Comparison of ENCODE assay signal across 21 cellular contexts in genomic region chr1:241396747-241397691, GRCh38. TPM values are rescaled to one million over a fixed set of nuclear protein-coding genes. Genes with fewer than 3 reads are reported as not detected.
DNase-seq lines count a peak whose midpoint lies in the region; ATAC-seq, FAIRE-seq and TF ChIP-seq lines count a peak whose summit lies in the region.
"Had no signal": no experiment of that assay in that cellular context is flagged by ENCODE, and none has a peak within 500 bp of the region (broad histone marks: within the 10 kb centered on the region; RNA-seq: fewer than 3 reads in every experiment).

No MANE protein-coding gene starts in this region.

- no peak overlapping the region for H3K4me3 ChIP-seq in astrocyte of the spinal cord (ENCODE audit: low read depth, low read length)

- peaks cover 9% of the 10 kb centered on the region for H3K27me3 Mint-ChIP-seq in stimulated activated memory B cell treated with anti-CD40 and anti-IgM and Interleukin-4, amounts not matched to agents 10 μg/mL and 1 μg/mL and 100 μg/mL, for 72 hours
- H3K27me3 Mint-ChIP-seq: activated CD4-positive, alpha-beta T cell treated with anti-CD3 and anti-CD28 coated beads, Interleukin-2, amount 10 ng/mL, durations not matched to agents 7 days and 5 days; activated CD8-positive, alpha-beta memory T cell treated with anti-CD3 and anti-CD28 coated beads, Interleukin-2, amount 10 ng/mL, durations not matched to agents 7 days and 5 days had no signal

- H3K27ac Mint-ChIP-seq in stimulated activated memory B cell treated with anti-CD40 and anti-IgM and Interleukin-4, amounts not matched to agents 10 μg/mL and 1 μg/mL and 100 μg/mL, for 72 hours, result no peak overlapping the region
- H3K27ac Mint-ChIP-seq: activated CD4-positive, alpha-beta T cell treated with anti-CD3 and anti-CD28 coated beads, Interleukin-2, amount 10 ng/mL, durations not matched to agents 7 days and 5 days; activated CD8-positive, alpha-beta memory T cell treated with anti-CD3 and anti-CD28 coated beads, Interleukin-2, amount 10 ng/mL, durations not matched to agents 7 days and 5 days; activated naive CD4-positive, alpha-beta T cell treated with anti-CD3 and anti-CD28 coated beads, Interleukin-2, amount 50 U/mL, for 72 hours; activated T-helper 1 cell treated with anti-CD3 and anti-CD28 coated beads, Interleukin-12 subunit alpha, Interleukin-12 subunit beta, Interleukin-2, Interleukin-4 antibody, amounts not matched to agents 30 ng/mL and 10 ng/mL and 1 ng/mL, durations not matched to agents 14 hours and 24 hours and 36 hours; natural killer cell treated with Interleukin-12 subunit alpha and Interleukin-12 subunit beta and Interleukin-15 and Interleukin-18, amount 100 ng/mL, for 72 hours had no signal

- no peaks in the 10 kb centered on the region for H3K9me3 Mint-ChIP-seq in stimulated activated memory B cell treated with anti-CD40 and anti-IgM and Interleukin-4, amounts not matched to agents 10 μg/mL and 1 μg/mL and 100 μg/mL, for 72 hours
- H3K9me3 Mint-ChIP-seq: activated CD4-positive, alpha-beta T cell treated with anti-CD3 and anti-CD28 coated beads, Interleukin-2, amount 10 ng/mL, durations not matched to agents 7 days and 5 days; activated T-helper 1 cell treated with anti-CD3 and anti-CD28 coated beads, Interleukin-12 subunit alpha, Interleukin-12 subunit beta, Interleukin-2, Interleukin-4 antibody, amounts not matched to agents 30 ng/mL and 10 ng/mL and 1 ng/mL, durations not matched to agents 14 hours and 24 hours and 36 hours had no signal

- TF ChIP-seq CTCF in astrocyte of the spinal cord (IDR thresholded peaks at IDR 0.05; ENCODE audit: low read depth, low read length), result no peak

- H3K36me3 Mint-ChIP-seq in stimulated activated memory B cell treated with anti-CD40 and anti-IgM and Interleukin-4, amounts not matched to agents 10 μg/mL and 1 μg/mL and 100 μg/mL, for 72 hours, result no peaks in the 10 kb centered on the region
- H3K36me3 Mint-ChIP-seq: activated CD8-positive, alpha-beta memory T cell treated with anti-CD3 and anti-CD28 coated beads, Interleukin-2, amount 10 ng/mL, durations not matched to agents 7 days and 5 days; activated naive CD4-positive, alpha-beta T cell treated with anti-CD3 and anti-CD28 coated beads, Interleukin-2, amount 50 U/mL, for 72 hours; CD8-positive, alpha-beta memory T cell; natural killer cell treated with Interleukin-12 subunit alpha and Interleukin-12 subunit beta and Interleukin-15 and Interleukin-18, amount 100 ng/mL, for 72 hours had no signal

- DNase-seq in HT1080 (ENCODE audit: low read depth), result peak; percentile 31
- DNase-seq in astrocyte of the spinal cord (ENCODE audit: low read depth, low spot score), result peak; percentile 45
- no peak for DNase-seq in SHP77 treated with DMSO at 0.1 percent for 48 hours (lab: John Stamatoyannopoulos, UW)
- DNase-seq in HUDEP-2 (lab: John Stamatoyannopoulos, UW; ENCODE audit: unreplicated experiment in 76 of 76), result no peak
- DNase-seq: activated CD4-positive, alpha-beta T cell treated with anti-CD3 and anti-CD28 coated beads, Interleukin-2, amount 10 ng/mL, durations not matched to agents 7 days and 5 days; activated CD8-positive, alpha-beta memory T cell treated with anti-CD3 and anti-CD28 coated beads, Interleukin-2, amount 10 ng/mL, durations not matched to agents 7 days and 5 days; CD8-positive, alpha-beta memory T cell; glutamatergic neuron; NCI-H1105 treated with DMSO at 0.1 percent for 48 hours; NCI-H2107; NCI-H446 treated with DMSO at 0.1 percent for 48 hours; RPMI8226 had no signal

- FAIRE-seq in islet of Langerhans (lab: Jason Lieb, UNC), result peak; percentile 66

- H3K4me3 Mint-ChIP-seq in stimulated activated memory B cell treated with anti-CD40 and anti-IgM and Interleukin-4, amounts not matched to agents 10 μg/mL and 1 μg/mL and 100 μg/mL, for 72 hours, result no peak overlapping the region
- H3K4me3 Mint-ChIP-seq: activated CD4-positive, alpha-beta T cell treated with anti-CD3 and anti-CD28 coated beads, Interleukin-2, amount 10 ng/mL, durations not matched to agents 7 days and 5 days; activated CD8-positive, alpha-beta memory T cell treated with anti-CD3 and anti-CD28 coated beads, Interleukin-2, amount 10 ng/mL, durations not matched to agents 7 days and 5 days; activated T-helper 1 cell treated with anti-CD3 and anti-CD28 coated beads, Interleukin-12 subunit alpha, Interleukin-12 subunit beta, Interleukin-2, Interleukin-4 antibody, amounts not matched to agents 30 ng/mL and 10 ng/mL and 1 ng/mL, durations not matched to agents 14 hours and 24 hours and 36 hours; CD8-positive, alpha-beta memory T cell; natural killer cell treated with Interleukin-12 subunit alpha and Interleukin-12 subunit beta and Interleukin-15 and Interleukin-18, amount 100 ng/mL, for 72 hours had no signal

- ATAC-seq in GM21515 (IDR thresholded peaks at IDR 0.05; ENCODE audit: unreplicated experiment), result no peak
- ATAC-seq in stimulated activated memory B cell treated with anti-CD40 and anti-IgM and Interleukin-4, amounts not matched to agents 10 μg/mL and 1 μg/mL and 100 μg/mL, for 72 hours, result no peak
- ATAC-seq: activated CD8-positive, alpha-beta memory T cell treated with anti-CD3 and anti-CD28 coated beads, Interleukin-2, amount 10 ng/mL, durations not matched to agents 7 days and 5 days; activated naive CD4-positive, alpha-beta T cell treated with anti-CD3 and anti-CD28 coated beads, Interleukin-2, amount 50 U/mL, for 72 hours; left lobe of liver; natural killer cell treated with Interleukin-12 subunit alpha and Interleukin-12 subunit beta and Interleukin-15 and Interleukin-18, amount 100 ng/mL, for 72 hours; SK-N-SH treated with all-trans-retinoic acid at 6 μM for 48 hours had no signal

- peaks cover 6% of the 10 kb centered on the region for H3K4me1 Mint-ChIP-seq in stimulated activated memory B cell treated with anti-CD40 and anti-IgM and Interleukin-4, amounts not matched to agents 10 μg/mL and 1 μg/mL and 100 μg/mL, for 72 hours
- H3K4me1 Mint-ChIP-seq: activated CD4-positive, alpha-beta T cell treated with anti-CD3 and anti-CD28 coated beads, Interleukin-2, amount 10 ng/mL, durations not matched to agents 7 days and 5 days; activated CD8-positive, alpha-beta memory T cell treated with anti-CD3 and anti-CD28 coated beads, Interleukin-2, amount 10 ng/mL, durations not matched to agents 7 days and 5 days; CD8-positive, alpha-beta memory T cell had no signal

- in situ Hi-C loops in astrocyte of the spinal cord (cut with HindIII; ENCODE audit: low sequenced_read_pairs), result no loop called here

RNA-seq across cellular contexts. Expression of gene RGS7, which starts 40.0 kb away (rescaled TPM):
- total RNA-seq in HT1080 (2014; rRNA removed; shearing (Covaris generic)), result 1.8 and 2.1 TPM in 2 replicates
- 0.95 and 1.1 TPM in 2 replicates for polyA plus RNA-seq in HT1080 (2015; cell fraction: cytosol; rRNA removed)
- 0.45 and 0.93 TPM in 2 replicates for polyA plus RNA-seq in HT1080 (2015; cell fraction: nucleus; rRNA removed)
- total RNA-seq: activated CD4-positive, alpha-beta T cell treated with anti-CD3 and anti-CD28 coated beads, Interleukin-2, amount 10 ng/mL, durations not matched to agents 7 days and 5 days; activated CD8-positive, alpha-beta memory T cell treated with anti-CD3 and anti-CD28 coated beads, Interleukin-2, amount 10 ng/mL, durations not matched to agents 7 days and 5 days; activated naive CD4-positive, alpha-beta T cell treated with anti-CD3 and anti-CD28 coated beads, Interleukin-2, amount 50 U/mL, for 72 hours; activated T-helper 1 cell treated with anti-CD3 and anti-CD28 coated beads, Interleukin-12 subunit alpha, Interleukin-12 subunit beta, Interleukin-2, Interleukin-4 antibody, amounts not matched to agents 30 ng/mL and 10 ng/mL and 1 ng/mL, durations not matched to agents 14 hours and 24 hours and 36 hours; CD8-positive, alpha-beta memory T cell; natural killer cell treated with Interleukin-12 subunit alpha and Interleukin-12 subunit beta and Interleukin-15 and Interleukin-18, amount 100 ng/mL, for 72 hours; T-helper 2 cell treated with Interferon-gamma antibody and Interleukin-4, amounts not matched to agents 100 ng/mL and 5 ng/mL, for 36 hours had no signal
- polyA plus RNA-seq: CD8-positive, alpha-beta memory T cell had no signal

Comparison
In these comparisons a context has a peak if more than half of its experiments do, and no peak if none do; other contexts are left out.
1. DNase-seq: peak in HT1080 (single experiment) and astrocyte of the spinal cord (single experiment); none in SHP77 treated with DMSO at 0.1 percent for 48 hours (single experiment) and HUDEP-2 (0 of 76).